ENCODE assay signal across 16 cellular contexts in genomic region chr10:34244787-34245484, GRCh38.
DNase-seq lines count a peak whose midpoint lies in the region; ATAC-seq and TF ChIP-seq lines count a peak whose summit lies in the region.
"Had no signal": no experiment of that assay in that cellular context is flagged by ENCODE, and none has a peak within 500 bp of the region (broad histone marks: within the 10 kb centered on the region; RNA-seq: fewer than 3 reads in every experiment).

No MANE protein-coding gene starts in this region.

- H3K27ac ChIP-seq in breast epithelium (no peak overlapping the region), mesodermal cell (ENCODE audit: low read depth, low read length, severe bottlenecking) (peak overlapping the region; percentile 54), lower lobe of right lung (no peak overlapping the region)
- H3K27ac ChIP-seq: 22Rv1, BLaER1 had no signal

- no peaks in the 10 kb centered on the region for H3K27me3 ChIP-seq in breast epithelium
- no peaks in the 10 kb centered on the region for H3K27me3 ChIP-seq in lower lobe of right lung (ENCODE audit: low read depth)
- H3K27me3 ChIP-seq: BLaER1 had no signal

- H3K36me3 Mint-ChIP-seq in MCF 10A (ENCODE audit: insufficient read depth, unreplicated experiment) (peaks cover 20% of the 10 kb centered on the region), natural killer cell (no peaks in the 10 kb centered on the region)

- H3K9me3 ChIP-seq in breast epithelium (no peaks in the 10 kb centered on the region), mesodermal cell (ENCODE audit: control insufficient read depth, low read length) (peaks cover 5% of the 10 kb centered on the region), lower lobe of right lung (no peaks in the 10 kb centered on the region)
- H3K9me3 ChIP-seq: BLaER1, HAP-1 had no signal

- BruUV-seq in MCF 10A (replicated peaks; lab: Mats Ljungman, UMichigan), result no TSS peak

- no peak overlapping the region for H3K4me3 ChIP-seq in breast epithelium
- no peak overlapping the region for H3K4me3 ChIP-seq in fibroblast of villous mesenchyme (ENCODE audit: low read depth, low read length)
- H3K4me3 ChIP-seq in mesodermal cell (ENCODE audit: extremely low read depth, insufficient read depth, low read length, poor library complexity, severe bottlenecking), result no peak overlapping the region
- H3K4me3 ChIP-seq in lower lobe of right lung, result no peak overlapping the region
- H3K4me3 ChIP-seq: BLaER1, HAP-1, K562 had no signal

- CTCF ChIA-PET in MCF 10A (lab: Yijun Ruan, JAX), result no interaction called here

- H3K4me3 Mint-ChIP-seq in MCF 10A (ENCODE audit: unreplicated experiment) (no peak overlapping the region), natural killer cell (no peak overlapping the region)
- H3K4me3 Mint-ChIP-seq: CD4-positive, alpha-beta T cell had no signal

- TF ChIP-seq POLR2A in breast epithelium (IDR thresholded peaks at IDR 0.05), result no peak

- ATAC-seq in lower lobe of right lung (no peak), natural killer cell (no peak)
- ATAC-seq: K562 had no signal

- H3K9me3 Mint-ChIP-seq in MCF 10A (ENCODE audit: unreplicated experiment) (no peaks in the 10 kb centered on the region), natural killer cell (no peaks in the 10 kb centered on the region)
- H3K9me3 Mint-ChIP-seq: CD4-positive, alpha-beta T cell had no signal

- H3K27ac Mint-ChIP-seq in MCF 10A (ENCODE audit: low read depth, unreplicated experiment) (no peak overlapping the region), natural killer cell (no peak overlapping the region)
- H3K27ac Mint-ChIP-seq: CD4-positive, alpha-beta T cell had no signal

- POLR2A ChIA-PET in MCF 10A (lab: Yijun Ruan, JAX), result no interaction called here

- no peaks in the 10 kb centered on the region for H3K4me1 Mint-ChIP-seq in MCF 10A (ENCODE audit: insufficient read depth, unreplicated experiment)
- H3K4me1 Mint-ChIP-seq in natural killer cell, result no peaks in the 10 kb centered on the region

- H3K27me3 Mint-ChIP-seq in MCF 10A (ENCODE audit: insufficient read depth, unreplicated experiment), result no peaks in the 10 kb centered on the region
- peaks cover 3 to 8% of the 10 kb centered on the region in 2 donors for H3K27me3 Mint-ChIP-seq in natural killer cell (ENCODE audit: low read depth in 2 of 2)
- H3K27me3 Mint-ChIP-seq: CD4-positive, alpha-beta T cell had no signal

- peak; percentile 32 for DNase-seq in MCF 10A (ENCODE audit: unreplicated experiment)
- no peak for DNase-seq in breast epithelium (ENCODE audit: low spot score in 2 of 2)
- peak; percentile 46 for DNase-seq in fibroblast of villous mesenchyme (ENCODE audit: low read depth)
- no peak for DNase-seq in occipital lobe (lab: John Stamatoyannopoulos, UW)
- DNase-seq in lower lobe of right lung, result no peak
- DNase-seq in natural killer cell, result no peak
- DNase-seq: AML-193; Calu3; CD4-positive, alpha-beta T cell; DMS 273 treated with DMSO at 0.1 percent for 48 hours; DMS79 had no signal

- WGBS in mesodermal cell (ENCODE audit: insufficient coverage in 2 of 2), 2 experiments, result 90 to 91% methylated on average over 6 to 7 of the region's 9 CpGs

- no peaks in the 10 kb centered on the region for H3K4me1 ChIP-seq in breast epithelium
- peaks cover 24% of the 10 kb centered on the region for H3K4me1 ChIP-seq in mesodermal cell (ENCODE audit: control insufficient read depth, insufficient read depth, low read length, poor library complexity, severe bottlenecking)
- H3K4me1 ChIP-seq in lower lobe of right lung, result no peaks in the 10 kb centered on the region
- H3K4me1 ChIP-seq: HAP-1 had no signal

- intact Hi-C loops in MCF 10A (cut with micrococcal nuclease), result no loop called here
- intact Hi-C loops in breast epithelium (cut with DNase I; ENCODE audit: low total_unique reads), result loop anchor here (5.0 kb wide), 1 partner anchor 227 kb away; no protein-coding TSS in a partner anchor
- intact Hi-C loops in lower lobe of right lung (cut with DNase I), result no loop called here
- intact Hi-C loops in natural killer cell (cut with micrococcal nuclease), result no loop called here

- no peaks in the 10 kb centered on the region for H3K36me3 ChIP-seq in breast epithelium
- no peaks in the 10 kb centered on the region for H3K36me3 ChIP-seq in mesodermal cell (ENCODE audit: control insufficient read depth, insufficient read depth, low read length)
- no peaks in the 10 kb centered on the region for H3K36me3 ChIP-seq in lower lobe of right lung
- H3K36me3 ChIP-seq: BLaER1, HAP-1 had no signal

- no peak for TF ChIP-seq CTCF in MCF 10A (IDR thresholded peaks at IDR 0.05; ENCODE audit: unreplicated experiment)
- TF ChIP-seq CTCF in breast epithelium (IDR thresholded peaks at IDR 0.05), result no peak
- no peak for TF ChIP-seq CTCF in fibroblast of villous mesenchyme (IDR thresholded peaks at IDR 0.05; ENCODE audit: insufficient read depth, low read depth, low read length)
- TF ChIP-seq CTCF in lower lobe of right lung (IDR thresholded peaks at IDR 0.05), result no peak
- no peak for TF ChIP-seq CTCF in natural killer cell (IDR thresholded peaks at IDR 0.05)

Comparison
In these comparisons a context has a peak if more than half of its experiments do, and no peak if none do; other contexts are left out.
1. DNase-seq: peak in MCF 10A (single experiment) and fibroblast of villous mesenchyme (single experiment); none in breast epithelium (0 of 2), occipital lobe (single experiment), lower lobe of right lung (single experiment) and natural killer cell (single experiment).